1 cellular context compared by ENCODE assay signal in the genomic region with DNA sequence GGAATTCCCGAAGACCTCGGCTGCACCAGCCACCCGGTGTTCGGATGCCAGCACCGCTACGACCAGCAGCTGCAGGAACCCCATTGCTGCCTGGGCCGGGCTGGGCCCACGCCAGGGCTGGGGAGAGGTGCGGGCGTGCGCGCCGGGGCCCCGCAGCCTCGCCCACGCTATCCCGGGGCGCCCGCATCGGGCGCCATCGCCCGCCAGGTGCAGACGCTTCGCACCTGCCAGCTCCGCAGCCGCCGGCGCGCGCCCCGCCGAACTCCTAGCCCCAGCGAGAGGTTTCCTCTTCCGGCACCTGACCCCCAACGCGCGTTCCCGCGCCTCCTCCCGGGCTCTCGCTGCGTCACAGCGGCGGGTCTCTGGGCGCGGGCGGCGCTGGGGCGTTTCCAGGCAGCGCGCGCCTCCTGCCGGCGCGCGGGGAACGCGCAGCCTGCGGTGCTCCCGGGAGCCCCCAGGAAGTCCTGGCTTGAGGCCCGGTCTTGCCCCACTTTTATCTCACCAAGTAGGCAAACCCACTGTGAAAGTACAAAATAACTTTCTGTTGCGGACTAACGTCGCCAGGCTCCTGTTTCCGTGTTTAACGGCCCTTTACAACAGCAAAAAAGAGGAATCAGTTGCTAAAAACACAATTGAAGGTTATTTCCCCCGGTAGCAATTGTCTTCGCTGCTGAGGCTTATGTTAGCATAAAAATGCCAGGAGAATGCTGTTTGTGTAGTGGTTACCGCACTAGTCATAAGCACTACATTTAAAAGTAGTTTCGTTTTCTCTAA.
TF ChIP-seq lines count a peak whose summit lies in the region.

A gene with protein sequence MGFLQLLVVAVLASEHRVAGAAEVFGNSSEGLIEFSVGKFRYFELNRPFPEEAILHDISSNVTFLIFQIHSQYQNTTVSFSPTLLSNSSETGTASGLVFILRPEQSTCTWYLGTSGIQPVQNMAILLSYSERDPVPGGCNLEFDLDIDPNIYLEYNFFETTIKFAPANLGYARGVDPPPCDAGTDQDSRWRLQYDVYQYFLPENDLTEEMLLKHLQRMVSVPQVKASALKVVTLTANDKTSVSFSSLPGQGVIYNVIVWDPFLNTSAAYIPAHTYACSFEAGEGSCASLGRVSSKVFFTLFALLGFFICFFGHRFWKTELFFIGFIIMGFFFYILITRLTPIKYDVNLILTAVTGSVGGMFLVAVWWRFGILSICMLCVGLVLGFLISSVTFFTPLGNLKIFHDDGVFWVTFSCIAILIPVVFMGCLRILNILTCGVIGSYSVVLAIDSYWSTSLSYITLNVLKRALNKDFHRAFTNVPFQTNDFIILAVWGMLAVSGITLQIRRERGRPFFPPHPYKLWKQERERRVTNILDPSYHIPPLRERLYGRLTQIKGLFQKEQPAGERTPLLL (minus strand): TSS at position 300 of the 774 bp plus-strand sequence. CDS start 216 bp downstream, at position 84.

TF ChIP-seq in K562, 482 proteins besides CTCF, POLR2A, EP300 and RAD21 (continued from another document and continues in another):
- TF ChIP-seq, protein P1, sequence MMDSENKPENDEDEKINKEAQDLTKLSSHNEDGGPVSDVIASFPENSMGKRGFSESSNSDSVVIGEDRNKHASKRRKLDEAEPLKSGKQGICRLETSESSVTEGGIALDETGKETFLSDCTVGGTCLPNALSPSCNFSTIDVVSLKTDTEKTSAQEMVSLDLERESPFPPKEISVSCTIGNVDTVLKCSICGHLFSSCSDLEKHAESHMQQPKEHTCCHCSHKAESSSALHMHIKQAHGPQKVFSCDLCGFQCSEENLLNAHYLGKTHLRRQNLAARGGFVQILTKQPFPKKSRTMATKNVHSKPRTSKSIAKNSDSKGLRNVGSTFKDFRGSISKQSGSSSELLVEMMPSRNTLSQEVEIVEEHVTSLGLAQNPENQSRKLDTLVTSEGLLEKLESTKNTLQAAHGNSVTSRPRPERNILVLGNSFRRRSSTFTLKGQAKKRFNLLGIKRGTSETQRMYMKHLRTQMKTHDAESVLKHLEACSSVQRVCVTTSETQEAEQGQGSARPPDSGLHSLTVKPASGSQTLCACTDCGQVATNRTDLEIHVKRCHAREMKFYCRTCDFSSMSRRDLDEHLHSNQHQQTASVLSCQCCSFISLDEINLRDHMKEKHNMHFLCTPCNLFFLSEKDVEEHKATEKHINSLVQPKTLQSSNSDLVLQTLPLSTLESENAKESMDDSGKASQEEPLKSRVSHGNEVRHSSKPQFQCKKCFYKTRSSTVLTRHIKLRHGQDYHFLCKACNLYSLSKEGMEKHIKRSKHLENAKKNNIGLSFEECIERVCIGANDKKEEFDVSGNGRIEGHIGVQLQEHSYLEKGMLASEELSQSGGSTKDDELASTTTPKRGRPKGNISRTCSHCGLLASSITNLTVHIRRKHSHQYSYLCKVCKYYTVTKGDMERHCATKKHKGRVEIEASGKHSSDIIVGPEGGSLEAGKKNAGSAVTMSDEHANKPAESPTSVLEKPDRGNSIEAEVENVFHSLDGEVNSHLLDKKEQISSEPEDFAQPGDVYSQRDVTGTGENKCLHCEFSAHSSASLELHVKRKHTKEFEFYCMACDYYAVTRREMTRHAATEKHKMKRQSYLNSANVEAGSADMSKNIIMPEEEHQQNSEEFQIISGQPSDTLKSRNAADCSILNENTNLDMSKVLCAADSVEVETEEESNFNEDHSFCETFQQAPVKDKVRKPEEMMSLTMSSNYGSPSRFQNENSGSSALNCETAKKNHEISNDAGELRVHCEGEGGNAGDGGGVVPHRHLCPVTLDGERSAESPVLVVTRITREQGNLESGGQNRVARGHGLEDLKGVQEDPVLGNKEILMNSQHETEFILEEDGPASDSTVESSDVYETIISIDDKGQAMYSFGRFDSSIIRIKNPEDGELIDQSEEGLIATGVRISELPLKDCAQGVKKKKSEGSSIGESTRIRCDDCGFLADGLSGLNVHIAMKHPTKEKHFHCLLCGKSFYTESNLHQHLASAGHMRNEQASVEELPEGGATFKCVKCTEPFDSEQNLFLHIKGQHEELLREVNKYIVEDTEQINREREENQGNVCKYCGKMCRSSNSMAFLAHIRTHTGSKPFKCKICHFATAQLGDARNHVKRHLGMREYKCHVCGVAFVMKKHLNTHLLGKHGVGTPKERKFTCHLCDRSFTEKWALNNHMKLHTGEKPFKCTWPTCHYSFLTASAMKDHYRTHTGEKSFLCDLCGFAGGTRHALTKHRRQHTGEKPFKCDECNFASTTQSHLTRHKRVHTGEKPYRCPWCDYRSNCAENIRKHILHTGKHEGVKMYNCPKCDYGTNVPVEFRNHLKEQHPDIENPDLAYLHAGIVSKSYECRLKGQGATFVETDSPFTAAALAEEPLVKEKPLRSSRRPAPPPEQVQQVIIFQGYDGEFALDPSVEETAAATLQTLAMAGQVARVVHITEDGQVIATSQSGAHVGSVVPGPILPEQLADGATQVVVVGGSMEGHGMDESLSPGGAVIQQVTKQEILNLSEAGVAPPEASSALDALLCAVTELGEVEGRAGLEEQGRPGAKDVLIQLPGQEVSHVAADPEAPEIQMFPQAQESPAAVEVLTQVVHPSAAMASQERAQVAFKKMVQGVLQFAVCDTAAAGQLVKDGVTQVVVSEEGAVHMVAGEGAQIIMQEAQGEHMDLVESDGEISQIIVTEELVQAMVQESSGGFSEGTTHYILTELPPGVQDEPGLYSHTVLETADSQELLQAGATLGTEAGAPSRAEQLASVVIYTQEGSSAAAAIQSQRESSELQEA (IDR thresholded peaks at IDR 0.05; ENCODE audit: low read depth), result no peak
- TF ChIP-seq, protein P2, sequence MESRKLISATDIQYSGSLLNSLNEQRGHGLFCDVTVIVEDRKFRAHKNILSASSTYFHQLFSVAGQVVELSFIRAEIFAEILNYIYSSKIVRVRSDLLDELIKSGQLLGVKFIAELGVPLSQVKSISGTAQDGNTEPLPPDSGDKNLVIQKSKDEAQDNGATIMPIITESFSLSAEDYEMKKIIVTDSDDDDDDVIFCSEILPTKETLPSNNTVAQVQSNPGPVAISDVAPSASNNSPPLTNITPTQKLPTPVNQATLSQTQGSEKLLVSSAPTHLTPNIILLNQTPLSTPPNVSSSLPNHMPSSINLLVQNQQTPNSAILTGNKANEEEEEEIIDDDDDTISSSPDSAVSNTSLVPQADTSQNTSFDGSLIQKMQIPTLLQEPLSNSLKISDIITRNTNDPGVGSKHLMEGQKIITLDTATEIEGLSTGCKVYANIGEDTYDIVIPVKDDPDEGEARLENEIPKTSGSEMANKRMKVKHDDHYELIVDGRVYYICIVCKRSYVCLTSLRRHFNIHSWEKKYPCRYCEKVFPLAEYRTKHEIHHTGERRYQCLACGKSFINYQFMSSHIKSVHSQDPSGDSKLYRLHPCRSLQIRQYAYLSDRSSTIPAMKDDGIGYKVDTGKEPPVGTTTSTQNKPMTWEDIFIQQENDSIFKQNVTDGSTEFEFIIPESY (CRISPR knock-in tag; IDR thresholded peaks at IDR 0.05), result no peak
- TF ChIP-seq GATAD2A (IDR thresholded peaks at IDR 0.05), result no peak
- TF ChIP-seq, protein P3, sequence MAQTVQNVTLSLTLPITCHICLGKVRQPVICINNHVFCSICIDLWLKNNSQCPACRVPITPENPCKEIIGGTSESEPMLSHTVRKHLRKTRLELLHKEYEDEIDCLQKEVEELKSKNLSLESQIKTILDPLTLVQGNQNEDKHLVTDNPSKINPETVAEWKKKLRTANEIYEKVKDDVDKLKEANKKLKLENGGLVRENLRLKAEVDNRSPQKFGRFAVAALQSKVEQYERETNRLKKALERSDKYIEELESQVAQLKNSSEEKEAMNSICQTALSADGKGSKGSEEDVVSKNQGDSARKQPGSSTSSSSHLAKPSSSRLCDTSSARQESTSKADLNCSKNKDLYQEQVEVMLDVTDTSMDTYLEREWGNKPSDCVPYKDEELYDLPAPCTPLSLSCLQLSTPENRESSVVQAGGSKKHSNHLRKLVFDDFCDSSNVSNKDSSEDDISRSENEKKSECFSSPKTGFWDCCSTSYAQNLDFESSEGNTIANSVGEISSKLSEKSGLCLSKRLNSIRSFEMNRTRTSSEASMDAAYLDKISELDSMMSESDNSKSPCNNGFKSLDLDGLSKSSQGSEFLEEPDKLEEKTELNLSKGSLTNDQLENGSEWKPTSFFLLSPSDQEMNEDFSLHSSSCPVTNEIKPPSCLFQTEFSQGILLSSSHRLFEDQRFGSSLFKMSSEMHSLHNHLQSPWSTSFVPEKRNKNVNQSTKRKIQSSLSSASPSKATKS (CRISPR knock-in tag; IDR thresholded peaks at IDR 0.05), result no peak
- no peak for TF ChIP-seq MEF2A (IDR thresholded peaks at IDR 0.05; ENCODE audit: control insufficient read depth, low read depth, low read length)
- TF ChIP-seq, protein P4, sequence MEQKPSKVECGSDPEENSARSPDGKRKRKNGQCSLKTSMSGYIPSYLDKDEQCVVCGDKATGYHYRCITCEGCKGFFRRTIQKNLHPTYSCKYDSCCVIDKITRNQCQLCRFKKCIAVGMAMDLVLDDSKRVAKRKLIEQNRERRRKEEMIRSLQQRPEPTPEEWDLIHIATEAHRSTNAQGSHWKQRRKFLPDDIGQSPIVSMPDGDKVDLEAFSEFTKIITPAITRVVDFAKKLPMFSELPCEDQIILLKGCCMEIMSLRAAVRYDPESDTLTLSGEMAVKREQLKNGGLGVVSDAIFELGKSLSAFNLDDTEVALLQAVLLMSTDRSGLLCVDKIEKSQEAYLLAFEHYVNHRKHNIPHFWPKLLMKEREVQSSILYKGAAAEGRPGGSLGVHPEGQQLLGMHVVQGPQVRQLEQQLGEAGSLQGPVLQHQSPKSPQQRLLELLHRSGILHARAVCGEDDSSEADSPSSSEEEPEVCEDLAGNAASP (IDR thresholded peaks at IDR 0.05), result no peak
- TF ChIP-seq, protein P5, sequence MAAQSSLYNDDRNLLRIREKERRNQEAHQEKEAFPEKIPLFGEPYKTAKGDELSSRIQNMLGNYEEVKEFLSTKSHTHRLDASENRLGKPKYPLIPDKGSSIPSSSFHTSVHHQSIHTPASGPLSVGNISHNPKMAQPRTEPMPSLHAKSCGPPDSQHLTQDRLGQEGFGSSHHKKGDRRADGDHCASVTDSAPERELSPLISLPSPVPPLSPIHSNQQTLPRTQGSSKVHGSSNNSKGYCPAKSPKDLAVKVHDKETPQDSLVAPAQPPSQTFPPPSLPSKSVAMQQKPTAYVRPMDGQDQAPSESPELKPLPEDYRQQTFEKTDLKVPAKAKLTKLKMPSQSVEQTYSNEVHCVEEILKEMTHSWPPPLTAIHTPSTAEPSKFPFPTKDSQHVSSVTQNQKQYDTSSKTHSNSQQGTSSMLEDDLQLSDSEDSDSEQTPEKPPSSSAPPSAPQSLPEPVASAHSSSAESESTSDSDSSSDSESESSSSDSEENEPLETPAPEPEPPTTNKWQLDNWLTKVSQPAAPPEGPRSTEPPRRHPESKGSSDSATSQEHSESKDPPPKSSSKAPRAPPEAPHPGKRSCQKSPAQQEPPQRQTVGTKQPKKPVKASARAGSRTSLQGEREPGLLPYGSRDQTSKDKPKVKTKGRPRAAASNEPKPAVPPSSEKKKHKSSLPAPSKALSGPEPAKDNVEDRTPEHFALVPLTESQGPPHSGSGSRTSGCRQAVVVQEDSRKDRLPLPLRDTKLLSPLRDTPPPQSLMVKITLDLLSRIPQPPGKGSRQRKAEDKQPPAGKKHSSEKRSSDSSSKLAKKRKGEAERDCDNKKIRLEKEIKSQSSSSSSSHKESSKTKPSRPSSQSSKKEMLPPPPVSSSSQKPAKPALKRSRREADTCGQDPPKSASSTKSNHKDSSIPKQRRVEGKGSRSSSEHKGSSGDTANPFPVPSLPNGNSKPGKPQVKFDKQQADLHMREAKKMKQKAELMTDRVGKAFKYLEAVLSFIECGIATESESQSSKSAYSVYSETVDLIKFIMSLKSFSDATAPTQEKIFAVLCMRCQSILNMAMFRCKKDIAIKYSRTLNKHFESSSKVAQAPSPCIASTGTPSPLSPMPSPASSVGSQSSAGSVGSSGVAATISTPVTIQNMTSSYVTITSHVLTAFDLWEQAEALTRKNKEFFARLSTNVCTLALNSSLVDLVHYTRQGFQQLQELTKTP (IDR thresholded peaks at IDR 0.05; ENCODE audit: low read depth in 1 of 2, partially characterized antibody in 2 of 2), result no peak
- TF ChIP-seq HDAC8 (tag; IDR thresholded peaks at IDR 0.05), result 0 out of 2 replicates have a peak, but pooled peaks have one; percentile 12
- TF ChIP-seq TSC22D4 (tag; IDR thresholded peaks at IDR 0.05), result no peak
- peak in 1 of 2 experiments; percentile 40; a peak in 1 of 4 replicates for TF ChIP-seq SIN3A (IDR thresholded peaks at IDR 0.05; ENCODE audit: borderline replicate concordance in 2 of 2, control insufficient read depth in 1 of 2, low read depth in 2 of 2, low read length in 2 of 2)
- no peak for TF ChIP-seq ZNF133 (CRISPR knock-in tag; IDR thresholded peaks at IDR 0.05)
- no peak for TF ChIP-seq ERF (CRISPR knock-in tag; IDR thresholded peaks at IDR 0.05)
- TF ChIP-seq, protein P6, sequence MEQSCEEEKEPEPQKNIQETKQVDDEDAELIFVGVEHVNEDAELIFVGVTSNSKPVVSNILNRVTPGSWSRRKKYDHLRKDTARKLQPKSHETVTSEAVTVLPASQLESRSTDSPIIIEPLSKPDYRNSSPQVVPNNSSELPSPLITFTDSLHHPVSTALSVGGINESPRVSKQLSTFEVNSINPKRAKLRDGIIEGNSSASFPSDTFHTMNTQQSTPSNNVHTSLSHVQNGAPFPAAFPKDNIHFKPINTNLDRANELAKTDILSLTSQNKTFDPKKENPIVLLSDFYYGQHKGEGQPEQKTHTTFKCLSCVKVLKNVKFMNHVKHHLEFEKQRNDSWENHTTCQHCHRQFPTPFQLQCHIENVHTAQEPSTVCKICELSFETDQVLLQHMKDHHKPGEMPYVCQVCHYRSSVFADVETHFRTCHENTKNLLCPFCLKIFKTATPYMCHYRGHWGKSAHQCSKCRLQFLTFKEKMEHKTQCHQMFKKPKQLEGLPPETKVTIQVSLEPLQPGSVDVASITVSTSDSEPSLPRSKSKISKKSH (CRISPR knock-in tag; IDR thresholded peaks at IDR 0.05), result no peak
- TF ChIP-seq CHCHD3 (CRISPR knock-in tag; IDR thresholded peaks at IDR 0.05), result no peak
- 0 out of 4 replicates have a peak, but pooled peaks of 1 of the 2 experiments have one; percentile 8 for TF ChIP-seq HDAC1 (IDR thresholded peaks at IDR 0.05)
- TF ChIP-seq ELF4 (CRISPR knock-in tag; IDR thresholded peaks at IDR 0.05), result no peak
- TF ChIP-seq SNIP1 (IDR thresholded peaks at IDR 0.05; ENCODE audit: low read depth), result no peak
- TF ChIP-seq, protein P7, sequence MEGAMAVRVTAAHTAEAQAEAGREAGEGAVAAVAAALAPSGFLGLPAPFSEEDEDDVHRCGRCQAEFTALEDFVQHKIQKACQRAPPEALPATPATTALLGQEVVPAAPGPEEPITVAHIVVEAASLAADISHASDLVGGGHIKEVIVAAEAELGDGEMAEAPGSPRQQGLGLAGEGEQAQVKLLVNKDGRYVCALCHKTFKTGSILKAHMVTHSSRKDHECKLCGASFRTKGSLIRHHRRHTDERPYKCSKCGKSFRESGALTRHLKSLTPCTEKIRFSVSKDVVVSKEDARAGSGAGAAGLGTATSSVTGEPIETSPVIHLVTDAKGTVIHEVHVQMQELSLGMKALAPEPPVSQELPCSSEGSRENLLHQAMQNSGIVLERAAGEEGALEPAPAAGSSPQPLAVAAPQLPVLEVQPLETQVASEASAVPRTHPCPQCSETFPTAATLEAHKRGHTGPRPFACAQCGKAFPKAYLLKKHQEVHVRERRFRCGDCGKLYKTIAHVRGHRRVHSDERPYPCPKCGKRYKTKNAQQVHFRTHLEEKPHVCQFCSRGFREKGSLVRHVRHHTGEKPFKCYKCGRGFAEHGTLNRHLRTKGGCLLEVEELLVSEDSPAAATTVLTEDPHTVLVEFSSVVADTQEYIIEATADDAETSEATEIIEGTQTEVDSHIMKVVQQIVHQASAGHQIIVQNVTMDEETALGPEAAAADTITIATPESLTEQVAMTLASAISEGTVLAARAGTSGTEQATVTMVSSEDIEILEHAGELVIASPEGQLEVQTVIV (CRISPR knock-in tag; IDR thresholded peaks at IDR 0.05; ENCODE audit: borderline replicate concordance), result no peak
- no peak for TF ChIP-seq ZNF217 (CRISPR knock-in tag; IDR thresholded peaks at IDR 0.05)
- 0 out of 2 replicates have a peak, but pooled peaks have one; percentile 32 for TF ChIP-seq BACH1 (tag; IDR thresholded peaks at IDR 0.05)
- TF ChIP-seq IFI16 (CRISPR knock-in tag; IDR thresholded peaks at IDR 0.05), result no peak
